In genomic region chr19:44943801-44944249, GRCh38 we compare ENCODE assay signal across 10 cellular contexts. TPM values are rescaled to one million over a fixed set of nuclear protein-coding genes. Genes with fewer than 3 reads are reported as not detected.
A peak's percentile ranks its signal among the peaks of the same experiment; 100 is the strongest.
DNase-seq lines count a peak whose midpoint lies in the region; ATAC-seq, FAIRE-seq and TF ChIP-seq lines count a peak whose summit lies in the region.
"Had no signal": no experiment of that assay in that cellular context is flagged by ENCODE, and none has a peak within 500 bp of the region (broad histone marks: within the 10 kb centered on the region; RNA-seq: fewer than 3 reads in every experiment).

No MANE protein-coding gene starts in this region.

- peak in 73 of 76 experiments; percentile 32 to 96 (median 83) for DNase-seq in HUDEP-2 (lab: John Stamatoyannopoulos, UW; ENCODE audit: unreplicated experiment in 76 of 76)
- DNase-seq in H1 (ENCODE audit: low read depth in 1 of 2, low spot score in 2 of 2), result no peak
- peak; percentile 82 for DNase-seq in sigmoid colon
- no peak for DNase-seq in activated CD4-positive, alpha-beta T cell treated with anti-CD3 and anti-CD28 coated beads for 36 hours
- DNase-seq in cerebellar cortex (ENCODE audit: low spot score), result no peak
- no peak for DNase-seq in NCI-H2227 (lab: John Stamatoyannopoulos, UW; ENCODE audit: unreplicated experiment)
- DNase-seq: activated naive CD4-positive, alpha-beta T cell treated with Interleukin-2 at 50 U/mL for 16 hours; NCI-H524 treated with DMSO at 0.1 percent for 48 hours had no signal

- no peak overlapping the region for H3K14ac ChIP-seq in H1 (ENCODE audit: insufficient read length)

- no peak overlapping the region for H3K4me2 ChIP-seq in H1 (ENCODE audit: insufficient read depth in 1 of 2, low read depth in 2 of 2, low read length in 2 of 2)

- H3K79me2 ChIP-seq in H1 (ENCODE audit: control insufficient read depth in 1 of 2, insufficient read depth in 2 of 2, low read length in 2 of 2), result no peaks in the 10 kb centered on the region

- H3K36me3 ChIP-seq in H1 (ENCODE audit: control insufficient read depth in 2 of 4, insufficient read depth in 4 of 4, low read length in 3 of 4) (no peaks in the 10 kb centered on the region), sigmoid colon (no peaks in the 10 kb centered on the region)

- no peak for TF ChIP-seq RAD21 in H1 (IDR thresholded peaks at IDR 0.05 in 1 of 2, conservative IDR thresholded peaks at IDR 0.05 in 1 of 2; ENCODE audit: low read depth in 2 of 2, low read length in 2 of 2)

- H3K27me3 Mint-ChIP-seq in activated CD4-positive, alpha-beta T cell treated with anti-CD3 and anti-CD28 coated beads for 36 hours, result no peaks in the 10 kb centered on the region

- CTCF ChIA-PET in H1 (lab: Charles Lee; ENCODE audit: partially characterized antibody), result interaction anchor here (1.3 to 1.8 kb wide), 3 partner anchors 38 to 244 kb away, joined by 3 to 4 read pairs (median 3); partner anchors contain the start of gene APOE
- CTCF ChIA-PET in activated CD4-positive, alpha-beta T cell treated with anti-CD3 and anti-CD28 coated beads for 36 hours (lab: Charles Lee), result no interaction called here

- H3K23ac ChIP-seq in H1 (ENCODE audit: insufficient read length), result no peak overlapping the region

- H3K9me3 Mint-ChIP-seq in activated CD4-positive, alpha-beta T cell treated with anti-CD3 and anti-CD28 coated beads for 36 hours (ENCODE audit: low read depth), result no peaks in the 10 kb centered on the region

- no peak overlapping the region for H2BK20ac ChIP-seq in H1 (ENCODE audit: low read length)

- no peak overlapping the region for H3K4ac ChIP-seq in H1 (replicated peaks; ENCODE audit: insufficient read length, low read depth, low read length)

- intact Hi-C loops in sigmoid colon (cut with DNase I), result no loop called here
- intact Hi-C loops in activated CD4-positive, alpha-beta T cell treated with anti-CD3 and anti-CD28 coated beads for 36 hours (cut with DNase I, micrococcal nuclease), result no loop called here

- no peak overlapping the region for H3K4me3 Mint-ChIP-seq in activated CD4-positive, alpha-beta T cell treated with anti-CD3 and anti-CD28 coated beads for 36 hours

- H3K27me3 ChIP-seq in H1 (replicated peaks in 1 of 4; ENCODE audit: control insufficient read depth in 3 of 4, extremely low read depth in 1 of 4, insufficient read depth in 3 of 4, low read length in 3 of 4) (no peaks in the 10 kb centered on the region), sigmoid colon (no peaks in the 10 kb centered on the region)

- FAIRE-seq in H1 (lab: Jason Lieb, UNC), result no peak

- ATAC-seq in GM18517 (IDR thresholded peaks at IDR 0.05; ENCODE audit: unreplicated experiment) (peak; percentile 75), GM19455 (IDR thresholded peaks at IDR 0.05; ENCODE audit: unreplicated experiment) (no peak)
- no peak for ATAC-seq in activated CD4-positive, alpha-beta T cell treated with anti-CD3 and anti-CD28 coated beads for 36 hours

- POLR2A ChIA-PET in H1 (lab: Charles Lee; ENCODE audit: partially characterized antibody), result interaction anchor here (0.9 to 1.8 kb wide), 2 partner anchors 11 to 38 kb away, joined by 4 read pairs; partner anchors contain the start of gene APOE
- POLR2A ChIA-PET in activated CD4-positive, alpha-beta T cell treated with anti-CD3 and anti-CD28 coated beads for 36 hours (lab: Charles Lee), result no interaction called here

- no peak overlapping the region for H3K27ac Mint-ChIP-seq in activated CD4-positive, alpha-beta T cell treated with anti-CD3 and anti-CD28 coated beads for 36 hours

- H3K56ac ChIP-seq in H1 (replicated peaks; ENCODE audit: insufficient read length, low read depth, low read length), result no peak overlapping the region

- no peak overlapping the region for H2BK5ac ChIP-seq in H1 (ENCODE audit: low read depth, low read length)

- H3K4me1 Mint-ChIP-seq in activated CD4-positive, alpha-beta T cell treated with anti-CD3 and anti-CD28 coated beads for 36 hours, result no peaks in the 10 kb centered on the region

- no peak overlapping the region for H3K18ac ChIP-seq in H1 (ENCODE audit: extremely low read depth, low read length)

- no peak overlapping the region for H2AK5ac ChIP-seq in H1 (ENCODE audit: low read depth, low read length)

- no peaks in the 10 kb centered on the region for H3K79me1 ChIP-seq in H1 (ENCODE audit: low read depth, low read length)

- no peak overlapping the region for H2BK12ac ChIP-seq in H1 (ENCODE audit: low read depth, low read length)

- H3K27ac ChIP-seq in H1 (ENCODE audit: low read depth, low read length), result no peak overlapping the region
- H3K27ac ChIP-seq in sigmoid colon, result no peak overlapping the region

- no peaks in the 10 kb centered on the region for H3K9me3 ChIP-seq in H1 (ENCODE audit: insufficient read depth in 2 of 2, low read depth in 1 of 2, low read length in 1 of 2)
- H3K9me3 ChIP-seq in sigmoid colon, result no peaks in the 10 kb centered on the region

- H3K36me3 Mint-ChIP-seq in activated CD4-positive, alpha-beta T cell treated with anti-CD3 and anti-CD28 coated beads for 36 hours (ENCODE audit: low read depth), result no peaks in the 10 kb centered on the region

- TF ChIP-seq POLR2A in H1 (IDR thresholded peaks at IDR 0.05; ENCODE audit: control extremely low read depth in 1 of 2, low read depth in 2 of 2, low read length in 2 of 2) (no peak), sigmoid colon (IDR thresholded peaks at IDR 0.05) (no peak)

- no peaks in the 10 kb centered on the region for H4K20me1 ChIP-seq in H1 (replicated peaks in 1 of 2; ENCODE audit: control insufficient read depth in 1 of 2, insufficient read depth in 2 of 2, low read length in 2 of 2)

- no peak for TF ChIP-seq EP300 in H1 (IDR thresholded peaks at IDR 0.05; ENCODE audit: borderline replicate concordance in 1 of 2, low read depth in 2 of 2, low read length in 2 of 2)
- TF ChIP-seq EP300 in sigmoid colon (IDR thresholded peaks at IDR 0.05), result no peak

- H2BK15ac ChIP-seq in H1 (ENCODE audit: low read length), result peak overlapping the region; percentile 72; the same call in 1 of the 2 replicates

- H2AFZ ChIP-seq in H1 (ENCODE audit: low read length), result no peak overlapping the region

- H3K4me3 ChIP-seq in H1 (ENCODE audit: extremely low read depth in 1 of 4, insufficient read depth in 2 of 4, low read depth in 3 of 4, low read length in 4 of 4) (no peak overlapping the region), sigmoid colon (no peak overlapping the region)

- H3K23me2 ChIP-seq in H1 (ENCODE audit: low read depth, low read length), result no peaks in the 10 kb centered on the region

- H3K9ac ChIP-seq in H1 (replicated peaks in 1 of 4; ENCODE audit: extremely low read depth in 1 of 4, low read depth in 3 of 4, low read length in 3 of 4), result no peak overlapping the region

- H2BK120ac ChIP-seq in H1 (replicated peaks; ENCODE audit: low read depth, low read length), result no peak overlapping the region

- H3K4me1 ChIP-seq in H1 (replicated peaks in 1 of 4; ENCODE audit: control insufficient read depth in 3 of 4, insufficient read depth in 4 of 4, low read length in 3 of 4) (no peaks in the 10 kb centered on the region), sigmoid colon (no peaks in the 10 kb centered on the region)

- no peak overlapping the region for H4K91ac ChIP-seq in H1 (replicated peaks; ENCODE audit: insufficient read length, low read length)

- no peak overlapping the region for H4K5ac ChIP-seq in H1 (ENCODE audit: insufficient read length, low read depth, low read length)

- TF ChIP-seq CTCF in H1 (IDR thresholded peaks at IDR 0.05; ENCODE audit: control extremely low read depth in 1 of 3, insufficient read depth in 1 of 3, low read depth in 1 of 3, low read length in 3 of 3), result no peak
- no peak for TF ChIP-seq CTCF in sigmoid colon (IDR thresholded peaks at IDR 0.05)

- 91% methylated on average over 10 of the region's 10 CpGs; no CpG with 5 or more reads in 1 of the 2 experiments for WGBS in H1 (ENCODE audit: extremely low coverage in 1 of 2, insufficient coverage in 1 of 2, insufficient read length in 1 of 2, insufficient replicate concordance in 2 of 2, low coverage in 1 of 2, low lambda C conversion rate in 2 of 2, missing lambda C conversion rate in 1 of 2), 2 experiments
- 61 to 79% methylated on average over 10 of the region's 10 CpGs for WGBS in sigmoid colon, 2 donors

- H4K8ac ChIP-seq in H1 (ENCODE audit: extremely low read depth, insufficient read depth, low read length), result no peak overlapping the region

RNA-seq across cellular contexts. Expression of gene APOC4, which starts 1.8 kb away (rescaled TPM):
- not detected in 2 replicates for total RNA-seq in H1 (2021; fragmentation: NEBNext Ultra II Directional; extraction: Animal tissue kit (Norgen Biotek cat#: 25700))
- polyA plus RNA-seq in H1 (2011; rRNA removed) (not detected in 2 replicates), sigmoid colon (not detected)
- polyA plus RNA-seq in H1 (2011; cell fraction: cytosol; rRNA removed), result not detected
- polyA plus RNA-seq in H1 (2011; cell fraction: nucleus; rRNA removed), result not detected
- not detected in 4 replicates for polyA plus RNA-seq in H1 (2012, experiment 1 of 2)
- not detected for polyA plus RNA-seq in H1 (2012, experiment 2 of 2)
- not detected for polyA plus RNA-seq in H1 (2013, experiment 1 of 2)
- polyA plus RNA-seq in H1 (2013, experiment 2 of 2), result not detected
- not detected in 2 replicates for polyA minus RNA-seq in H1 (2011; rRNA and poly(A)+ RNA removed)
- polyA minus RNA-seq in H1 (2011; cell fraction: cytosol; rRNA and poly(A)+ RNA removed), result not detected
- not detected for polyA minus RNA-seq in H1 (2011; cell fraction: nucleus; rRNA and poly(A)+ RNA removed)
- total RNA-seq in sigmoid colon, result not detected
- total RNA-seq in activated CD4-positive, alpha-beta T cell treated with anti-CD3 and anti-CD28 coated beads for 36 hours, result not detected

RNA-seq across cellular contexts. Expression of gene APOC2, which starts 2.0 kb away (rescaled TPM):
- total RNA-seq in H1 (2021; fragmentation: NEBNext Ultra II Directional; extraction: Animal tissue kit (Norgen Biotek cat#: 25700)), result not detected in 2 replicates
- polyA plus RNA-seq in H1 (2011; rRNA removed), result not detected in 2 replicates
- polyA plus RNA-seq in H1 (2011; cell fraction: cytosol; rRNA removed), result not detected
- not detected for polyA plus RNA-seq in H1 (2011; cell fraction: nucleus; rRNA removed)
- polyA plus RNA-seq in H1 (2012, experiment 1 of 2), result not detected in 4 replicates
- not detected for polyA plus RNA-seq in H1 (2012, experiment 2 of 2)
- not detected for polyA plus RNA-seq in H1 (2013, experiment 1 of 2)
- not detected for polyA plus RNA-seq in H1 (2013, experiment 2 of 2)
- not detected in 2 replicates for polyA minus RNA-seq in H1 (2011; rRNA and poly(A)+ RNA removed)
- not detected for polyA minus RNA-seq in H1 (2011; cell fraction: cytosol; rRNA and poly(A)+ RNA removed)
- polyA minus RNA-seq in H1 (2011; cell fraction: nucleus; rRNA and poly(A)+ RNA removed), result not detected
- total RNA-seq in sigmoid colon, result not detected
- 10 to 100 TPM in 1 of 3 donors, 1 to 10 TPM in 2; 3.0 to 10.6 (median 3.3) TPM for polyA plus RNA-seq in sigmoid colon
- not detected for total RNA-seq in activated CD4-positive, alpha-beta T cell treated with anti-CD3 and anti-CD28 coated beads for 36 hours

RNA-seq across cellular contexts. Expression of gene CLPTM1, which starts 11.4 kb away (rescaled TPM):
- total RNA-seq in H1 (2021; fragmentation: NEBNext Ultra II Directional; extraction: Animal tissue kit (Norgen Biotek cat#: 25700)), result 84.8 and 95.8 TPM in 2 replicates
- 108 and 140 TPM in 2 replicates for polyA plus RNA-seq in H1 (2011; rRNA removed)
- polyA plus RNA-seq in H1 (2011; cell fraction: cytosol; rRNA removed), result 52.8 TPM
- 188 TPM for polyA plus RNA-seq in H1 (2011; cell fraction: nucleus; rRNA removed)
- 59.2 to 83.8 TPM (median 78.3 TPM) in 4 replicates for polyA plus RNA-seq in H1 (2012, experiment 1 of 2)
- polyA plus RNA-seq in H1 (2012, experiment 2 of 2), result 79.9 TPM
- polyA plus RNA-seq in H1 (2013, experiment 1 of 2), result 131 TPM
- polyA plus RNA-seq in H1 (2013, experiment 2 of 2), result 127 TPM
- 81.2 and 108 TPM in 2 replicates for polyA minus RNA-seq in H1 (2011; rRNA and poly(A)+ RNA removed)
- 49.5 TPM for polyA minus RNA-seq in H1 (2011; cell fraction: cytosol; rRNA and poly(A)+ RNA removed)
- polyA minus RNA-seq in H1 (2011; cell fraction: nucleus; rRNA and poly(A)+ RNA removed), result 46.5 TPM
- 10 to 100 TPM; 31.6 to 51.5 (median 45.1) TPM for total RNA-seq in sigmoid colon
- polyA plus RNA-seq in sigmoid colon, result 10 to 100 TPM; 22.2 to 94.0 (median 27.0) TPM
- total RNA-seq in activated CD4-positive, alpha-beta T cell treated with anti-CD3 and anti-CD28 coated beads for 36 hours, result 10 to 100 TPM; 41.6 to 44.1 TPM

RNA-seq across cellular contexts. Expression of gene APOC1, which starts 29.4 kb away (rescaled TPM):
- total RNA-seq in H1 (2021; fragmentation: NEBNext Ultra II Directional; extraction: Animal tissue kit (Norgen Biotek cat#: 25700)), result 78.2 and 87.8 TPM in 2 replicates
- 55.8 and 93.6 TPM in 2 replicates for polyA plus RNA-seq in H1 (2011; rRNA removed)
- polyA plus RNA-seq in H1 (2011; cell fraction: cytosol; rRNA removed), result 47.4 TPM
- 54.5 TPM for polyA plus RNA-seq in H1 (2011; cell fraction: nucleus; rRNA removed)
- 80.3 to 111 TPM (median 99.7 TPM) in 4 replicates for polyA plus RNA-seq in H1 (2012, experiment 1 of 2)
- 1,424 TPM for polyA plus RNA-seq in H1 (2012, experiment 2 of 2)
- polyA plus RNA-seq in H1 (2013, experiment 1 of 2), result 476 TPM
- 500 TPM for polyA plus RNA-seq in H1 (2013, experiment 2 of 2)
- 11.5 and 19.7 TPM in 2 replicates for polyA minus RNA-seq in H1 (2011; rRNA and poly(A)+ RNA removed)
- 50.2 TPM for polyA minus RNA-seq in H1 (2011; cell fraction: cytosol; rRNA and poly(A)+ RNA removed)
- 13.9 TPM for polyA minus RNA-seq in H1 (2011; cell fraction: nucleus; rRNA and poly(A)+ RNA removed)
- 10 to 100 TPM in 1 of 4 donors, 1 to 10 TPM in 2, not detected in 1; 2.3 to 11.8 (median 5.8) TPM for total RNA-seq in sigmoid colon
- 10 to 100 TPM; 46.2 to 73.3 (median 49.9) TPM for polyA plus RNA-seq in sigmoid colon
- total RNA-seq in activated CD4-positive, alpha-beta T cell treated with anti-CD3 and anti-CD28 coated beads for 36 hours, result 1 to 10 TPM; 2.8 to 2.9 TPM

RNA-seq across cellular contexts. Expression of gene APOE, which starts 38.2 kb away (rescaled TPM):
- total RNA-seq in H1 (2021; fragmentation: NEBNext Ultra II Directional; extraction: Animal tissue kit (Norgen Biotek cat#: 25700)), result 629 and 679 TPM in 2 replicates
- polyA plus RNA-seq in H1 (2011; rRNA removed) (1,258 and 1,819 TPM in 2 replicates), sigmoid colon (100 to 1,000 TPM; 111 to 326 (median 208) TPM)
- 2,004 TPM for polyA plus RNA-seq in H1 (2011; cell fraction: cytosol; rRNA removed)
- polyA plus RNA-seq in H1 (2011; cell fraction: nucleus; rRNA removed), result 1,227 TPM
- 455 to 954 TPM (median 869 TPM) in 4 replicates for polyA plus RNA-seq in H1 (2012, experiment 1 of 2)
- 444 TPM for polyA plus RNA-seq in H1 (2012, experiment 2 of 2)
- 1,163 TPM for polyA plus RNA-seq in H1 (2013, experiment 1 of 2)
- 1,134 TPM for polyA plus RNA-seq in H1 (2013, experiment 2 of 2)
- 77.1 and 107 TPM in 2 replicates for polyA minus RNA-seq in H1 (2011; rRNA and poly(A)+ RNA removed)
- polyA minus RNA-seq in H1 (2011; cell fraction: cytosol; rRNA and poly(A)+ RNA removed), result 305 TPM
- 218 TPM for polyA minus RNA-seq in H1 (2011; cell fraction: nucleus; rRNA and poly(A)+ RNA removed)
- 100 to 1,000 TPM in 2 of 4 donors, 10 to 100 TPM in 2; 63.5 to 188 (median 92.2) TPM for total RNA-seq in sigmoid colon
- under 1 TPM; 0.55 to 0.70 TPM for total RNA-seq in activated CD4-positive, alpha-beta T cell treated with anti-CD3 and anti-CD28 coated beads for 36 hours

Comparison
In these comparisons a context has a peak if more than half of its experiments do, and no peak if none do; other contexts are left out.
1. DNase-seq: peak in HUDEP-2 (73 of 76) and sigmoid colon (single experiment); none in H1 (0 of 2), activated CD4-positive, alpha-beta T cell treated with anti-CD3 and anti-CD28 coated beads for 36 hours (single experiment), cerebellar cortex (single experiment) and NCI-H2227 (single experiment).